13 cellular contexts compared by ENCODE assay signal in genomic region chr3:184981071-184981470, GRCh38.
"Had no signal": no experiment of that assay in that cellular context is flagged by ENCODE, and none has a peak within 500 bp of the region (broad histone marks: within the 10 kb centered on the region; RNA-seq: fewer than 3 reads in every experiment).

No MANE protein-coding gene starts in this region.

- H3K9me3 ChIP-seq: left ventricle myocardium inferior, uterus had no signal

- H3K27me3 ChIP-seq: foreskin keratinocyte, uterus had no signal

- H3K27ac ChIP-seq: foreskin keratinocyte, left ventricle myocardium inferior, uterus had no signal

- H3K4me1 ChIP-seq: foreskin keratinocyte, uterus had no signal

- H3K4me3 ChIP-seq: left ventricle myocardium inferior, smooth muscle cell, uterus had no signal

- ATAC-seq: activated CD4-positive, CD25-positive, alpha-beta regulatory T cell treated with anti-CD3 and anti-CD28 coated beads, Interleukin-2, amount 50 U/mL, for 24 hours; foreskin keratinocyte had no signal

- DNase-seq: activated CD4-positive, alpha-beta T cell treated with anti-CD3 and anti-CD28 coated beads, Interleukin-2, amount 50 U/mL, for 4 hours; activated naive CD4-positive, alpha-beta T cell; activated T-cell treated with anti-CD3 and anti-CD28 coated beads, Interleukin-2, amount 50 U/mL, for 48 hours; aorta; foreskin keratinocyte; head of caudate nucleus; left ventricle myocardium inferior; mesenchymal stem cell; retina; uterus had no signal

- H3K9me3 Mint-ChIP-seq: T-helper 2 cell treated with Interferon-gamma antibody and Interleukin-4, amounts not matched to agents 5 μg/mL and 100 μg/mL, for 36 hours had no signal

- H3K4me2 ChIP-seq: smooth muscle cell had no signal

- H3K4me3 Mint-ChIP-seq: T-helper 2 cell treated with Interferon-gamma antibody and Interleukin-4, amounts not matched to agents 5 μg/mL and 100 μg/mL, for 36 hours had no signal

- H3K36me3 ChIP-seq: uterus had no signal

- H3K27ac Mint-ChIP-seq: T-helper 2 cell treated with Interferon-gamma antibody and Interleukin-4, amounts not matched to agents 5 μg/mL and 100 μg/mL, for 36 hours had no signal
